10 cellular contexts compared by ENCODE assay signal in genomic region chr9:121440265-121440664, GRCh38. TPM values are rescaled to one million over a fixed set of nuclear protein-coding genes. Genes with fewer than 3 reads are reported as not detected.
A peak's percentile ranks its signal among the peaks of the same experiment; 100 is the strongest.
DNase-seq lines count a peak whose midpoint lies in the region; ATAC-seq, FAIRE-seq and TF ChIP-seq lines count a peak whose summit lies in the region.
"Had no signal": no experiment of that assay in that cellular context is flagged by ENCODE, and none has a peak within 500 bp of the region (broad histone marks: within the 10 kb centered on the region; RNA-seq: fewer than 3 reads in every experiment).

No MANE protein-coding gene starts in this region.

- no peak for TF ChIP-seq POLR2A in esophagus muscularis mucosa (IDR thresholded peaks at IDR 0.05; ENCODE audit: low read depth)

- TF ChIP-seq CTCF in PC-3 (conservative IDR thresholded peaks at IDR 0.05; ENCODE audit: low read depth, low read length) (peak; percentile 53), pancreas (IDR thresholded peaks at IDR 0.05) (no peak), esophagus muscularis mucosa (IDR thresholded peaks at IDR 0.05) (peak in 1 of 3 experiments; percentile 27)

- ATAC-seq in PC-3 (peak; percentile 91), pancreas (peak in 3 of 4 donors; percentile 56 to 64 (median 63)), HG02885 (IDR thresholded peaks at IDR 0.05; ENCODE audit: poor library complexity, unreplicated experiment) (no peak), GM21360 (IDR thresholded peaks at IDR 0.05; ENCODE audit: unreplicated experiment) (no peak)

- FAIRE-seq in pancreas (lab: Jason Lieb, UNC), result no peak

- no peaks in the 10 kb centered on the region for H3K9me3 ChIP-seq in PC-3 (ENCODE audit: low read length)
- H3K9me3 ChIP-seq in pancreas, result no peaks in the 10 kb centered on the region
- H3K9me3 ChIP-seq in esophagus muscularis mucosa, result no peaks in the 10 kb centered on the region

- WGBS in pancreas, 2 donors, result 23 to 34% methylated on average over 7 of the region's 7 CpGs
- 58% methylated on average over 7 of the region's 7 CpGs for WGBS in esophagus muscularis mucosa

- no peak overlapping the region for H3K4me2 ChIP-seq in PC-3 (ENCODE audit: low read length)

- peak; percentile 41 for DNase-seq in H4 (ENCODE audit: low spot score)
- DNase-seq in PC-3, result peak; percentile 56
- peak; percentile 14 for DNase-seq in fibroblast of gingiva (ENCODE audit: low read depth)
- no peak for DNase-seq in pancreas
- DNase-seq in DMS153 (lab: John Stamatoyannopoulos, UW), result no peak
- no peak for DNase-seq in esophagus muscularis mucosa (ENCODE audit: extremely low spot score)
- DNase-seq: activated CD4-positive, alpha-beta T cell treated with anti-CD3 and anti-CD28 coated beads for 1 hour; stimulated activated CD4-positive, alpha-beta T cell treated with anti-CD3 and anti-CD28 coated beads, Interleukin-1b, Interleukin-23, amount 100 ng/mL, for 48 hours had no signal

- H4K20me1 ChIP-seq in PC-3 (ENCODE audit: low read length), result no peaks in the 10 kb centered on the region

- H3K9me2 ChIP-seq in PC-3 (replicated peaks; ENCODE audit: low read length), result no peaks in the 10 kb centered on the region

- POLR2A ChIA-PET in PC-3 (lab: Charles Lee; ENCODE audit: unreplicated experiment), result no interaction called here

- no peak overlapping the region for H2AFZ ChIP-seq in PC-3 (ENCODE audit: low read length)

- H3K36me3 ChIP-seq in PC-3 (ENCODE audit: low read depth, low read length) (no peaks in the 10 kb centered on the region), pancreas (no peaks in the 10 kb centered on the region), esophagus muscularis mucosa (no peaks in the 10 kb centered on the region)

- H3K79me2 ChIP-seq in PC-3 (ENCODE audit: low read length), result no peaks in the 10 kb centered on the region

- TF ChIP-seq EP300 in esophagus muscularis mucosa (IDR thresholded peaks at IDR 0.05), result no peak

- CTCF ChIA-PET in PC-3 (lab: Charles Lee), result no interaction called here

- H3K27ac ChIP-seq in PC-3 (ENCODE audit: low read length) (no peak overlapping the region), pancreas (no peak overlapping the region), esophagus muscularis mucosa (replicated peaks in 1 of 4) (no peak overlapping the region)

- peaks cover 36% of the 10 kb centered on the region for H3K27me3 ChIP-seq in PC-3 (ENCODE audit: low read length)
- no peaks in the 10 kb centered on the region for H3K27me3 ChIP-seq in pancreas
- H3K27me3 ChIP-seq in esophagus muscularis mucosa, result no peaks in the 10 kb centered on the region

- BruUV-seq in PC-3 (replicated peaks; lab: Mats Ljungman, UMichigan), result no TSS peak

- no peak overlapping the region for H3K9ac ChIP-seq in PC-3 (ENCODE audit: low read length)

- intact Hi-C loops in PC-3 (cut with micrococcal nuclease), result no loop called here
- intact Hi-C loops in pancreas (cut with DNase I), result no loop called here
- intact Hi-C loops in esophagus muscularis mucosa (cut with DNase I), result no loop called here

- no peaks in the 10 kb centered on the region for H3F3A ChIP-seq in PC-3 (ENCODE audit: low read length, unreplicated experiment)

- H3K4me1 ChIP-seq in PC-3 (ENCODE audit: insufficient read depth, low read length) (no peaks in the 10 kb centered on the region), pancreas (no peaks in the 10 kb centered on the region), esophagus muscularis mucosa (peaks cover 0 to 6% (median 0%) of the 10 kb centered on the region in 4 donors)

- H3K4me3 ChIP-seq in PC-3 (ENCODE audit: low read length) (no peak overlapping the region), pancreas (no peak overlapping the region), esophagus muscularis mucosa (no peak overlapping the region)

RNA-seq across cellular contexts. Expression of gene GGTA1, which starts 59.4 kb away (rescaled TPM):
- 0.35 TPM in 1 of 2 replicates, not detected in the other for total RNA-seq in H4 (2014; rRNA removed; shearing (Covaris generic))
- total RNA-seq in PC-3 (2014; rRNA removed) (not detected in 2 replicates), pancreas (1 to 10 TPM in 3 of 6 donors, under 1 TPM in 3; 0.14 to 3.6 (median 0.87) TPM), esophagus muscularis mucosa (10 to 100 TPM in 2 of 4 donors, 1 to 10 TPM in 2; 5.6 to 18.7 (median 9.5) TPM)
- polyA plus RNA-seq in pancreas, result 1 to 10 TPM; 1.6 to 2.7 TPM

Comparison
In these comparisons a context has a peak if more than half of its experiments do, and no peak if none do; other contexts are left out.
1. DNase-seq: peak in H4 (single experiment), PC-3 (single experiment) and fibroblast of gingiva (single experiment); none in pancreas (0 of 6), DMS153 (single experiment) and esophagus muscularis mucosa (single experiment).
2. ATAC-seq: peak in PC-3 (single experiment) and pancreas (3 of 4); none in HG02885 (single experiment) and GM21360 (single experiment).